8 cellular contexts compared by ENCODE assay signal in the genomic region with DNA sequence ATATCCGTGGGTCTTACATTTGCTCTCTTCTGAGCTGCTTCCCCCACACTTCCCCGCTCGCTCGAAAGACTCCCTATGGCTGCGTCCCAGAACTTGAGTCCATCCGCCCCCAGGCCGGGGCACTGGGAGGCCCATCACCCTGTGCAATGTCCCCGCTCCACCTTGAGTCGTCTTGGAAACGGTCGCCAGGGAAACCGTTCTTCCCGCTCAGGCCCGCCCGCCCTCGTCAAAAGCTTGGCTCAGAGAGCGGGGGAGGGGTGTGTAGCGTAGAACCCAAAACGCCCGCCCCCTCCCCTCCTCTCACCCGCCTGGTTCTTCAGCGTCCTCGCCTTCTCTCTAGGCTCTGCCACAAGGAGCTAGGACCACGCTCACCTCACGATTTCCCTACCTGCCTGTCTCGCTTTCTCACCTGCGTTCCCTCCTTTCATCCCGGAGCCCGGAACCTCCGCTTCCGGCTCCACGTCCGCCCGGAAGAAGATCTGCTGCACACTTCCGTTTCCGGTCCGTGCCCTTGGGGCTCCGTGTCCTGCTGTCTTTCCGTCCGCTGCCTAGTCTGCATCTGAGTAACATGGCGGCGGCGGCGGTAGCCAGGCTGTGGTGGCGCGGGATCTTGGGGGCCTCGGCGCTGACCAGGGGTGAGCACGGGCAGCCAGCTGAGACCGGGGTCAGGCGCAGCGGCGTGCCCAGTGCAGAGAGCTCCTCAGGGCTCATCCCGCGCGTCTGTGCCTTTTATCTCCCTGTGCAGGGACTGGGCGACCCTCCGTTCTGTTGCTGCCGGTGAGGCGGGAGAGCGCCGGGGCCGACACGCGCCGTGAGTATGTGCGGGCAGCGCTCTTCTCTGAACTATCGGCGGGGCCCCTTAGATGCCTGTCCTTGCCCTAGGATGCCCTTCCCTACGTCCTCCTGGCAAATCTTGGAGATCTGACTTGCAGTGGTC. TPM values are rescaled to one million over a fixed set of nuclear protein-coding genes. Genes with fewer than 3 reads are reported as not detected.
DNase-seq lines count a peak whose midpoint lies in the region; ATAC-seq and TF ChIP-seq lines count a peak whose summit lies in the region.

Gene KBTBD4 (minus strand): TSS at position 447 of the 937 bp plus-strand sequence. CDS start 19 bp downstream, at position 428.
Gene NDUFS3 (plus strand): TSS at position 551 of the 937 bp plus-strand sequence. CDS start 18 bp downstream, at position 569.

- peaks cover 0 to 74% of the 10 kb centered on the region in 2 donors for H3K36me3 ChIP-seq in left lung

- POLR2A ChIA-PET in activated CD4-positive, alpha-beta T cell treated with anti-CD3 and anti-CD28 coated beads, Interleukin-2, amount 10 ng/mL, durations not matched to agents 7 days and 5 days (lab: Charles Lee) = interaction anchor here (0.9 kb wide), 1 partner anchor 12 kb away, joined by 3 read pairs; no protein-coding TSS in a partner anchor

- ATAC-seq in GM19372 (IDR thresholded peaks at IDR 0.05; ENCODE audit: low read depth, unreplicated experiment) = peak; percentile 88
- peak; percentile 90 for ATAC-seq in HG03521 (IDR thresholded peaks at IDR 0.05; ENCODE audit: unreplicated experiment)
- ATAC-seq in left lung = peak; percentile 98

- peak within 1 kb of the TSS; percentile 87 to 89 for H3K27ac ChIP-seq in left lung

- peaks cover 50% of the 10 kb centered on the region for H3K36me3 Mint-ChIP-seq in activated CD4-positive, alpha-beta T cell treated with anti-CD3 and anti-CD28 coated beads, Interleukin-2, amount 10 ng/mL, durations not matched to agents 7 days and 5 days (ENCODE audit: low read depth)

- H3K27ac Mint-ChIP-seq in activated CD4-positive, alpha-beta T cell treated with anti-CD3 and anti-CD28 coated beads, Interleukin-2, amount 10 ng/mL, durations not matched to agents 7 days and 5 days = peak within 1 kb of the TSS; percentile 99

- H3K4me3 Mint-ChIP-seq in activated CD4-positive, alpha-beta T cell treated with anti-CD3 and anti-CD28 coated beads, Interleukin-2, amount 10 ng/mL, durations not matched to agents 7 days and 5 days = peak within 1 kb of the TSS; percentile 94

- no peaks in the 10 kb centered on the region for H3K27me3 Mint-ChIP-seq in activated CD4-positive, alpha-beta T cell treated with anti-CD3 and anti-CD28 coated beads, Interleukin-2, amount 10 ng/mL, durations not matched to agents 7 days and 5 days

- H3K9me3 ChIP-seq in left lung = no peaks in the 10 kb centered on the region

- intact Hi-C loops in left lung (cut with DNase I) = no loop called here

- H3K9me3 Mint-ChIP-seq in activated CD4-positive, alpha-beta T cell treated with anti-CD3 and anti-CD28 coated beads, Interleukin-2, amount 10 ng/mL, durations not matched to agents 7 days and 5 days = no peaks in the 10 kb centered on the region

- H3K4me1 Mint-ChIP-seq in activated CD4-positive, alpha-beta T cell treated with anti-CD3 and anti-CD28 coated beads, Interleukin-2, amount 10 ng/mL, durations not matched to agents 7 days and 5 days = peaks cover 37% of the 10 kb centered on the region

- no peaks in the 10 kb centered on the region for H3K27me3 ChIP-seq in left lung

- DNase-seq in C1 segment of cervical spinal cord (lab: John Stamatoyannopoulos, UW) (peak in 13 of 14 donors; percentile 77 to 96 (median 88)), NCI-H69 (lab: John Stamatoyannopoulos, UW) (peak; percentile 98), dedifferentiated amniotic fluid mesenchymal stem cell (ENCODE audit: extremely low spot score) (peak; percentile 91), left lung (peak; percentile 90 to 93)
- DNase-seq in activated CD4-positive, alpha-beta T cell treated with anti-CD3 and anti-CD28 coated beads, Interleukin-2, amount 10 ng/mL, durations not matched to agents 7 days and 5 days = peak; percentile 90
- DNase-seq in stimulated activated CD4-positive, alpha-beta T cell treated with anti-CD3 and anti-CD28 coated beads, Interleukin-2, amount 100 ng/mL, for 4 hours (ENCODE audit: low read depth) = peak; percentile 79

- no peak for TF ChIP-seq CTCF in left lung (IDR thresholded peaks at IDR 0.05)

- peak within 1 kb of the TSS; percentile 95 to 97 for H3K4me3 ChIP-seq in left lung

- CTCF ChIA-PET in activated CD4-positive, alpha-beta T cell treated with anti-CD3 and anti-CD28 coated beads, Interleukin-2, amount 10 ng/mL, durations not matched to agents 7 days and 5 days (lab: Charles Lee) = interaction anchor here (0.9 to 3.8 kb wide), 5 partner anchors 8 to 137 kb away, joined by 3 to 18 read pairs (median 4); partner anchors contain the start of genes AGBL2 and CELF1

- peaks cover 18 to 35% of the 10 kb centered on the region in 2 donors for H3K4me1 ChIP-seq in left lung

RNA-seq across cellular contexts. Expression of gene KBTBD4, which starts in this region (rescaled TPM):
- total RNA-seq in activated CD4-positive, alpha-beta T cell treated with anti-CD3 and anti-CD28 coated beads, Interleukin-2, amount 10 ng/mL, durations not matched to agents 7 days and 5 days = 10 to 100 TPM; 17.2 to 20.3 TPM
- total RNA-seq in left lung = 10 to 100 TPM; 13.3 to 13.9 TPM

RNA-seq across cellular contexts. Expression of gene NDUFS3, which starts in this region (rescaled TPM):
- total RNA-seq in activated CD4-positive, alpha-beta T cell treated with anti-CD3 and anti-CD28 coated beads, Interleukin-2, amount 10 ng/mL, durations not matched to agents 7 days and 5 days = 100 to 1,000 TPM; 105 to 110 TPM
- 10 to 100 TPM; 76.2 to 89.0 TPM for total RNA-seq in left lung

Comparison
In these comparisons a context has a peak if more than half of its experiments do, and no peak if none do; other contexts are left out.
1. Peak in every context shown above with its lines: DNase-seq, ATAC-seq, H3K4me3 ChIP-seq and H3K27ac ChIP-seq.